8 cellular contexts compared by ENCODE assay signal in genomic region chr7:33004104-33004616, GRCh38. TPM values are rescaled to one million over a fixed set of nuclear protein-coding genes. Genes with fewer than 3 reads are reported as not detected.
DNase-seq lines count a peak whose midpoint lies in the region; ATAC-seq, FAIRE-seq and TF ChIP-seq lines count a peak whose summit lies in the region.
"Not testable (repeated sequence)": the region's sequence is repeated elsewhere in the genome, so short reads cannot be mapped to it uniquely, and the experiment has no call there.

No MANE protein-coding gene starts in this region.

- not testable (repeated sequence) for H2AFZ ChIP-seq in GM23338; osteoblast (ENCODE audit: low read length)

- TF ChIP-seq CTCF in A549 (IDR thresholded peaks at IDR 0.05); GM23338 (conservative IDR thresholded peaks at IDR 0.05; ENCODE audit: low read depth in 2 of 2); WTC11 (IDR thresholded peaks at IDR 0.05); bronchial epithelial cell (IDR thresholded peaks at IDR 0.05; ENCODE audit: insufficient read depth, low read length, severe bottlenecking); glutamatergic neuron (IDR thresholded peaks at IDR 0.05; ENCODE audit: partially characterized antibody, unreplicated experiment); nephron (IDR thresholded peaks at IDR 0.05; ENCODE audit: unreplicated experiment in 3 of 3); osteoblast (IDR thresholded peaks at IDR 0.05; ENCODE audit: extremely low read depth, low read depth, low read length): not testable (repeated sequence)

- H3K4me2 ChIP-seq in A549; GM23338; osteoblast (ENCODE audit: insufficient read depth, low read length): not testable (repeated sequence)

- FAIRE-seq in A549 (lab: Jason Lieb, UNC): not testable (repeated sequence)
- peak; percentile 13 for FAIRE-seq in bronchial epithelial cell (lab: Jason Lieb, UNC)

- H3K27ac Mint-ChIP-seq in GM23338, WTC11: not testable (repeated sequence)
- H3K27ac Mint-ChIP-seq in glutamatergic neuron (ENCODE audit: unreplicated experiment): peak overlapping the region; percentile 62
- H3K27ac Mint-ChIP-seq in nephron: peak overlapping the region in 2 of 3 experiments; percentile 30 to 35
- H3K27ac Mint-ChIP-seq in stimulated activated naive CD8-positive, alpha-beta T cell treated with anti-CD3 and anti-CD28 coated beads, Interleukin-15, amount 100 ng/mL, for 72 hours: peak overlapping the region in 1 of 2 donors; percentile 82

- H3K4me3 ChIP-seq in A549; GM23338; bronchial epithelial cell (ENCODE audit: low read depth, low read length); osteoblast (ENCODE audit: insufficient read depth, low read length): not testable (repeated sequence)

- TF ChIP-seq POLR2A in A549 (IDR thresholded peaks at IDR 0.05; ENCODE audit: low read length): not testable (repeated sequence)

- H3K4me3 Mint-ChIP-seq in GM23338; WTC11; nephron; stimulated activated naive CD8-positive, alpha-beta T cell treated with anti-CD3 and anti-CD28 coated beads, Interleukin-15, amount 100 ng/mL, for 72 hours: not testable (repeated sequence)
- peak overlapping the region; percentile 48 for H3K4me3 Mint-ChIP-seq in glutamatergic neuron (ENCODE audit: unreplicated experiment)

- H3K36me3 ChIP-seq in GM23338 (ENCODE audit: insufficient read depth); bronchial epithelial cell (ENCODE audit: control insufficient read depth, insufficient read depth, low read length); osteoblast (ENCODE audit: insufficient read depth, low read length): not testable (repeated sequence)

- CTCF ChIA-PET in A549 (lab: Yijun Ruan, JAX); WTC11 (lab: Charles Lee): not testable (repeated sequence)

- not testable (repeated sequence) for H4K20me1 ChIP-seq in GM23338 (replicated peaks; ENCODE audit: insufficient read depth); osteoblast (ENCODE audit: insufficient read depth, low read length)

- ATAC-seq in A549: peak; percentile 16 to 28; a peak in 3 of 6 replicates
- peak; percentile 70 for ATAC-seq in GM23338
- peak; percentile 68 for ATAC-seq in WTC11
- peak; percentile 33 for ATAC-seq in stimulated activated naive CD8-positive, alpha-beta T cell treated with anti-CD3 and anti-CD28 coated beads, Interleukin-15, amount 100 ng/mL, for 72 hours

- H3K4me1 Mint-ChIP-seq in GM23338 (peaks cover 11% of the 10 kb centered on the region), WTC11 (peaks cover 13% of the 10 kb centered on the region), glutamatergic neuron (ENCODE audit: low read depth, unreplicated experiment) (peaks cover 12% of the 10 kb centered on the region)
- H3K4me1 Mint-ChIP-seq in nephron; stimulated activated naive CD8-positive, alpha-beta T cell treated with anti-CD3 and anti-CD28 coated beads, Interleukin-15, amount 100 ng/mL, for 72 hours: not testable (repeated sequence)

- not testable (repeated sequence) for DNase-seq in A549 (ENCODE audit: low read depth in 1 of 2, low spot score in 1 of 2); GM23338 (ENCODE audit: low spot score); WTC11 (ENCODE audit: low spot score); bronchial epithelial cell (ENCODE audit: low read depth); glutamatergic neuron; stimulated activated naive CD8-positive, alpha-beta T cell treated with anti-CD3 and anti-CD28 coated beads, Interleukin-15, amount 100 ng/mL, for 72 hours
- DNase-seq in osteoblast (ENCODE audit: insufficient read length, low spot score, missing footprints): peak; percentile 47

- H3K4me1 ChIP-seq in A549; GM23338 (ENCODE audit: insufficient read depth); osteoblast (ENCODE audit: insufficient read depth, low read length): not testable (repeated sequence)

- not testable (repeated sequence) for H3K27me3 Mint-ChIP-seq in GM23338 (ENCODE audit: insufficient read depth, low read depth, poor library complexity); WTC11 (ENCODE audit: low read depth); glutamatergic neuron (ENCODE audit: unreplicated experiment); nephron (ENCODE audit: low read depth)
- H3K27me3 Mint-ChIP-seq in stimulated activated naive CD8-positive, alpha-beta T cell treated with anti-CD3 and anti-CD28 coated beads, Interleukin-15, amount 100 ng/mL, for 72 hours: peaks cover 11% of the 10 kb centered on the region

- not testable (repeated sequence) for H3F3A ChIP-seq in GM23338 (replicated peaks; ENCODE audit: low read depth)

- H3K9me2 ChIP-seq in GM23338 (ENCODE audit: insufficient read depth): not testable (repeated sequence)

- 93% methylated on average over 10 of the region's 10 CpGs for WGBS in A549 (ENCODE audit: missing lambda C conversion rate)

- POLR2A ChIA-PET in A549 (lab: Yijun Ruan, JAX); WTC11 (lab: Charles Lee): not testable (repeated sequence)

- not testable (repeated sequence) for H3K27ac ChIP-seq in A549; GM23338 (ENCODE audit: low read depth); osteoblast (ENCODE audit: low read depth, low read length)

- H3K9me3 Mint-ChIP-seq in GM23338; WTC11; glutamatergic neuron (ENCODE audit: unreplicated experiment); nephron; stimulated activated naive CD8-positive, alpha-beta T cell treated with anti-CD3 and anti-CD28 coated beads, Interleukin-15, amount 100 ng/mL, for 72 hours: not testable (repeated sequence)

- not testable (repeated sequence) for H3K36me3 Mint-ChIP-seq in GM23338 (ENCODE audit: low read depth); WTC11
- peaks cover 13% of the 10 kb centered on the region for H3K36me3 Mint-ChIP-seq in glutamatergic neuron (ENCODE audit: unreplicated experiment)
- peaks cover 35% of the 10 kb centered on the region for H3K36me3 Mint-ChIP-seq in nephron (ENCODE audit: low read depth)

- H3K79me2 ChIP-seq in GM23338 (replicated peaks; ENCODE audit: insufficient read depth); osteoblast (ENCODE audit: insufficient read depth, low read length): not testable (repeated sequence)

- TF ChIP-seq EP300 in A549 (IDR thresholded peaks at IDR 0.05): not testable (repeated sequence)

- not testable (repeated sequence) for H3K27me3 ChIP-seq in GM23338 (ENCODE audit: insufficient read depth); bronchial epithelial cell (ENCODE audit: control insufficient read depth, insufficient read depth, low read length); osteoblast (ENCODE audit: insufficient read depth, low read length)

- TF ChIP-seq RAD21 in A549 (conservative IDR thresholded peaks at IDR 0.05 in 1 of 2, IDR thresholded peaks at IDR 0.05 in 1 of 2): not testable (repeated sequence)

- not testable (repeated sequence) for H3K9me3 ChIP-seq in A549; osteoblast (ENCODE audit: low read depth, low read length)

RNA-seq across cellular contexts. Expression of gene FKBP9, which starts 46.9 kb away (rescaled TPM):
- polyA plus RNA-seq in A549 (2011; rRNA removed) (130 and 140 TPM in 2 replicates), A549 (2017; fragmentation: RNase III; extraction: RNeasy Plus Mini Kit Qiagen cat#74134 plus additional on column Dnase treatment) (106 to 123 TPM (median 112 TPM) in 3 replicates), GM23338 (2016; fragmentation: Nextera tagmentation; extraction: Ambion mirVana) (5.1 and 5.2 TPM in 2 replicates)
- polyA plus RNA-seq in A549 (2012; cell fraction: cytosol; rRNA removed): 55.1 and 65.9 TPM in 2 replicates
- 93.0 and 171 TPM in 2 replicates for polyA plus RNA-seq in A549 (2012; cell fraction: nucleus; rRNA removed)
- polyA minus RNA-seq in A549 (2011; rRNA and poly(A)+ RNA removed): 140 and 160 TPM in 2 replicates
- total RNA-seq in GM23338 (2014; rRNA removed; shearing (Covaris generic)): 13.0 and 15.8 TPM in 2 replicates
- total RNA-seq in WTC11 (2021) (11.0 to 18.0 TPM (median 12.7 TPM) in 3 replicates), bronchial epithelial cell (468 and 571 TPM in 2 replicates), glutamatergic neuron (ENCODE audit: unreplicated experiment) (90.7 TPM), osteoblast (420 and 445 TPM in 2 replicates)

RNA-seq across cellular contexts. Expression of gene NT5C3A, which starts 58.4 kb away (rescaled TPM):
- polyA plus RNA-seq in A549 (2011; rRNA removed) (37.0 and 59.6 TPM in 2 replicates), A549 (2017; fragmentation: RNase III; extraction: RNeasy Plus Mini Kit Qiagen cat#74134 plus additional on column Dnase treatment) (37.0 to 38.2 TPM (median 37.7 TPM) in 3 replicates), GM23338 (2016; fragmentation: Nextera tagmentation; extraction: Ambion mirVana) (42.8 and 45.8 TPM in 2 replicates)
- polyA plus RNA-seq in A549 (2012; cell fraction: cytosol; rRNA removed): 10.5 and 12.7 TPM in 2 replicates
- polyA plus RNA-seq in A549 (2012; cell fraction: nucleus; rRNA removed): 4.8 and 7.5 TPM in 2 replicates
- polyA minus RNA-seq in A549 (2011; rRNA and poly(A)+ RNA removed): 3.7 and 6.5 TPM in 2 replicates
- 28.5 and 36.8 TPM in 2 replicates for total RNA-seq in GM23338 (2014; rRNA removed; shearing (Covaris generic))
- total RNA-seq in WTC11 (2021) (15.0 to 18.6 TPM (median 15.9 TPM) in 3 replicates), bronchial epithelial cell (22.4 and 49.8 TPM in 2 replicates), glutamatergic neuron (ENCODE audit: unreplicated experiment) (35.9 TPM), osteoblast (24.2 and 25.0 TPM in 2 replicates)
